20 cellular contexts compared by ENCODE assay signal in the genomic region with DNA sequence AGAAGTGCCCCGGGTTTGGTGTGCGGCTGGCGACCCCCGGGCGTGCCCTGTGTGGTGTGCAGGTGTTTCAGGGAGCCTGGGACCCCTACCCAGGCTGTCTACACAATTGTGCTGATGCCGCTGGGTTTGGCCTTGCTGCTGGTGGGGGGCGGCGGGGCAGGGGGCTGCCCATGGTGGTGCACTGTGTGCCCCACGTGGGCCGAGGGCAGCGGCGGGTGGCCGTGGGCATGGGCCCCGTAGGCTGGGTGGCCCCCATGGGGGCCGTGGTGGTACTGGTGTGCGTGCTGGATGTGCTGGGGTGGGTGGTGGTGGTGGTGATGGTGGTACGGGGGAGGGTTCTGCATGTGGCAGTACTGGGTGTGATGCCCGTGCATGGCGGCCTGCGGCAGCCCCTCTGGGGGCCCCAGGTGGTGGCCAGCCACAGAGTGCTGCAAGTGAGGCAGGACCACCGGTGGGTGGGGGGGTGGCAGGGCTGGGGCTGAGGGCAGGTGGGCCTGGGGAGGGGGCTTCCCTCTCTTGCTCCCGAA.
"Had no signal": no experiment of that assay in that cellular context is flagged by ENCODE, and none has a peak within 500 bp of the region (broad histone marks: within the 10 kb centered on the region; RNA-seq: fewer than 3 reads in every experiment).

No MANE protein-coding gene starts in this region.

- H3K4me1 ChIP-seq: SJSA1, thyroid gland had no signal

- H3K9me3 ChIP-seq: gastrocnemius medialis, SJSA1, thyroid gland had no signal

- H3K27ac ChIP-seq: cardiac muscle cell, gastrocnemius medialis, SJSA1, thyroid gland had no signal

- H3K27me3 Mint-ChIP-seq: activated CD4-positive, alpha-beta T cell treated with anti-CD3 and anti-CD28 coated beads for 36 hours; activated naive CD8-positive, alpha-beta T cell treated with anti-CD3 and anti-CD28 coated beads, Interleukin-2, amount 10 ng/mL, durations not matched to agents 7 days and 5 days; activated T-helper 17 cell treated with anti-CD3 and anti-CD28 coated beads, Interleukin-2, amount 50 U/mL, for 72 hours had no signal

- H3K9me3 Mint-ChIP-seq: activated naive CD8-positive, alpha-beta T cell treated with anti-CD3 and anti-CD28 coated beads, Interleukin-2, amount 10 ng/mL, durations not matched to agents 7 days and 5 days; activated T-helper 17 cell treated with anti-CD3 and anti-CD28 coated beads, Interleukin-2, amount 50 U/mL, for 72 hours; immature natural killer cell; mesothelial cell of epicardium; nephron; T-helper 1 cell treated with Interleukin-12 subunit alpha and Interleukin-12 subunit beta and Interleukin-4 antibody, amounts not matched to agents 30 μg/mL and 1 μg/mL, for 36 hours had no signal

- DNase-seq: activated CD4-positive, alpha-beta T cell treated with anti-CD3 and anti-CD28 coated beads for 36 hours; activated CD4-positive, alpha-beta T cell treated with anti-CD3 and anti-CD28 coated beads, Interleukin-2, amount 50 U/mL, for 48 hours; activated naive CD4-positive, alpha-beta T cell; activated naive CD8-positive, alpha-beta T cell treated with anti-CD3 and anti-CD28 coated beads, Interleukin-2, amount 10 ng/mL, durations not matched to agents 7 days and 5 days; activated T-cell treated with anti-CD3 and anti-CD28 coated beads for 4 hours; amygdala; gastrocnemius medialis; immature natural killer cell; nucleus accumbens; small intestine; stimulated activated CD4-positive, alpha-beta T cell treated with anti-CD3 and anti-CD28 coated beads, Interleukin-4, amount 100 ng/mL, for 1 hour; thyroid gland had no signal

- ATAC-seq: activated CD4-positive, alpha-beta T cell treated with anti-CD3 and anti-CD28 coated beads for 36 hours; activated T-helper 17 cell treated with anti-CD3 and anti-CD28 coated beads, Interleukin-2, amount 50 U/mL, for 72 hours; gastrocnemius medialis had no signal

- H3K4me3 ChIP-seq: cardiac muscle cell, gastrocnemius medialis, SJSA1, thyroid gland had no signal

- FAIRE-seq: colon, endometrium, small intestine had no signal

- H3K27me3 ChIP-seq: cardiac muscle cell, gastrocnemius medialis, SJSA1, thyroid gland had no signal

- H3K4me1 Mint-ChIP-seq: activated T-helper 17 cell treated with anti-CD3 and anti-CD28 coated beads, Interleukin-2, amount 50 U/mL, for 72 hours had no signal

- H3K27ac Mint-ChIP-seq: activated CD4-positive, alpha-beta T cell treated with anti-CD3 and anti-CD28 coated beads for 36 hours; activated naive CD8-positive, alpha-beta T cell treated with anti-CD3 and anti-CD28 coated beads, Interleukin-2, amount 10 ng/mL, durations not matched to agents 7 days and 5 days; mesothelial cell of epicardium; nephron; T-helper 1 cell treated with Interleukin-12 subunit alpha and Interleukin-12 subunit beta and Interleukin-4 antibody, amounts not matched to agents 30 μg/mL and 1 μg/mL, for 36 hours had no signal

- H3K4me3 Mint-ChIP-seq: activated CD4-positive, alpha-beta T cell treated with anti-CD3 and anti-CD28 coated beads for 36 hours; activated naive CD8-positive, alpha-beta T cell treated with anti-CD3 and anti-CD28 coated beads, Interleukin-2, amount 10 ng/mL, durations not matched to agents 7 days and 5 days; activated T-helper 17 cell treated with anti-CD3 and anti-CD28 coated beads, Interleukin-2, amount 50 U/mL, for 72 hours; immature natural killer cell; mesothelial cell of epicardium; nephron; T-helper 1 cell treated with Interleukin-12 subunit alpha and Interleukin-12 subunit beta and Interleukin-4 antibody, amounts not matched to agents 30 μg/mL and 1 μg/mL, for 36 hours had no signal
